ENCODE assay signal across 29 cellular contexts in genomic region chr5:2553611-2554010, GRCh38.
"Had no signal": no experiment of that assay in that cellular context is flagged by ENCODE, and none has a peak within 500 bp of the region (broad histone marks: within the 10 kb centered on the region; RNA-seq: fewer than 3 reads in every experiment).

No MANE protein-coding gene starts in this region.

- ATAC-seq: activated CD8-positive, alpha-beta T cell treated with anti-CD3 and anti-CD28 coated beads for 36 hours; activated naive CD4-positive, alpha-beta T cell treated with anti-CD3 and anti-CD28 coated beads, Interleukin-2, amount 50 U/mL, for 72 hours; activated T-cell treated with anti-CD3 and anti-CD28 coated beads, Interleukin-2, amount 50 U/mL, for 4 hours; activated T-helper 17 cell treated with anti-CD3 and anti-CD28 coated beads, Interleukin-2, amount 50 U/mL, for 72 hours; esophagus mucosa had no signal

- DNase-seq: activated CD4-positive, alpha-beta T cell treated with anti-CD3 and anti-CD28 coated beads for 1 hour; activated CD4-positive, alpha-beta T cell treated with anti-CD3 and anti-CD28 coated beads for 4 hours; activated CD4-positive, alpha-beta T cell treated with anti-CD3 and anti-CD28 coated beads, Interleukin-2, amount 50 U/mL, for 1 hour; activated CD4-positive, alpha-beta T cell treated with anti-CD3 and anti-CD28 coated beads, Interleukin-2, amount 50 U/mL, for 48 hours; activated CD8-positive, alpha-beta memory T cell treated with anti-CD3 and anti-CD28 coated beads for 24 hours; activated CD8-positive, alpha-beta T cell treated with anti-CD3 and anti-CD28 coated beads for 36 hours; activated effector memory CD4-positive, alpha-beta T cell treated with Interleukin-2 at 50 U/mL for 16 hours; activated gamma-delta T cell treated with Interleukin-2 at 50 U/mL for 16 hours; activated naive CD4-positive, alpha-beta T cell treated with Interleukin-2 at 50 U/mL for 16 hours; activated naive CD8-positive, alpha-beta T cell treated with anti-CD3 and anti-CD28 coated beads, Interleukin-2, amount 10 ng/mL, durations not matched to agents 7 days and 5 days; activated T-cell treated with anti-CD3 and anti-CD28 coated beads, Interleukin-2, amount 50 U/mL, for 4 hours; central memory CD4-positive, alpha-beta T cell; cerebellar nuclear complex; dorsolateral prefrontal cortex; effector memory CD4-positive, alpha-beta T cell; endodermal cell; foreskin fibroblast; head of caudate nucleus; T-helper 2 cell had no signal

- H3K27ac ChIP-seq: ascending aorta, breast epithelium, cardiac muscle cell, coronary artery, dorsolateral prefrontal cortex had no signal

- H3K4me3 Mint-ChIP-seq: activated CD8-positive, alpha-beta T cell treated with anti-CD3 and anti-CD28 coated beads for 36 hours; activated naive CD8-positive, alpha-beta T cell treated with anti-CD3 and anti-CD28 coated beads, Interleukin-2, amount 10 ng/mL, durations not matched to agents 7 days and 5 days; activated T-cell treated with anti-CD3 and anti-CD28 coated beads, Interleukin-2, amount 50 U/mL, for 4 hours; activated T-helper 17 cell treated with anti-CD3 and anti-CD28 coated beads, Interleukin-2, amount 50 U/mL, for 72 hours; brain; dendritic cell treated with granulocyte-macrophage colony-stimulating factor and Interleukin-4, amounts not matched to agents 40 ng/mL and 50 ng/mL, for 4 days; endodermal cell had no signal

- H3K4me3 ChIP-seq: ascending aorta, breast epithelium, cardiac muscle cell, coronary artery, dorsolateral prefrontal cortex had no signal

- H3K36me3 ChIP-seq: ascending aorta, breast epithelium, cardiac muscle cell had no signal

- H3K4me1 Mint-ChIP-seq: activated naive CD8-positive, alpha-beta T cell treated with anti-CD3 and anti-CD28 coated beads, Interleukin-2, amount 10 ng/mL, durations not matched to agents 7 days and 5 days; activated T-helper 17 cell treated with anti-CD3 and anti-CD28 coated beads, Interleukin-2, amount 50 U/mL, for 72 hours; brain; endodermal cell had no signal

- H3K9me3 ChIP-seq: ascending aorta had no signal

- H3K36me3 Mint-ChIP-seq: activated naive CD8-positive, alpha-beta T cell treated with anti-CD3 and anti-CD28 coated beads, Interleukin-2, amount 10 ng/mL, durations not matched to agents 7 days and 5 days; brain had no signal

- H3K27ac Mint-ChIP-seq: activated CD8-positive, alpha-beta T cell treated with anti-CD3 and anti-CD28 coated beads for 36 hours; activated naive CD4-positive, alpha-beta T cell treated with anti-CD3 and anti-CD28 coated beads, Interleukin-2, amount 50 U/mL, for 72 hours; activated naive CD8-positive, alpha-beta T cell treated with anti-CD3 and anti-CD28 coated beads, Interleukin-2, amount 10 ng/mL, durations not matched to agents 7 days and 5 days; activated T-helper 17 cell treated with anti-CD3 and anti-CD28 coated beads, Interleukin-2, amount 50 U/mL, for 72 hours; brain; dendritic cell treated with granulocyte-macrophage colony-stimulating factor and Interleukin-4, amounts not matched to agents 40 ng/mL and 50 ng/mL, for 4 days; endodermal cell had no signal

- H3K27me3 Mint-ChIP-seq: activated CD8-positive, alpha-beta T cell treated with anti-CD3 and anti-CD28 coated beads for 36 hours; activated naive CD8-positive, alpha-beta T cell treated with anti-CD3 and anti-CD28 coated beads, Interleukin-2, amount 10 ng/mL, durations not matched to agents 7 days and 5 days; brain; dendritic cell treated with granulocyte-macrophage colony-stimulating factor and Interleukin-4, amounts not matched to agents 40 ng/mL and 50 ng/mL, for 4 days had no signal

- H3K27me3 ChIP-seq: ascending aorta, breast epithelium, cardiac muscle cell had no signal

- FAIRE-seq: frontal cortex had no signal

- H3K4me1 ChIP-seq: ascending aorta, breast epithelium had no signal
